1 cellular context compared by ENCODE assay signal in the genomic region with DNA sequence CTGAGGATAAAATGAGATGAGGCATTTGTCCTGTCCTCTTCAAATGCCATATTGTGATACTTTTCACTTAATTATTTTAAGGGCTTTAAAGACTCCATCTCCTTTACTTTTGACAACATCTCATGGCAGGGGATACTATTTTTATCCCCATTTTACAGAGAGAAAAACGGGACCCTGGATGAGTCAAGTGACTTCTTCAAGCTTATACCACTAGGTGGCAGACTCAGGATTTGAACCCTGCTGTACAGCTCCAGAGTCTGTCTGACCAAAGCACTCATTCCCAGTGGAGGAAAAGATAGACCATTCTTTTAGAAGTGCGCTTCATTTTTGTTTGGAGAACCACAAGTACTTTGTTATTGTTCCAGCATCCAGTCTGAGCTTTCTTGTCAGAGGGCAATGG.
TF ChIP-seq lines count a peak whose summit lies in the region.

No MANE protein-coding gene starts in this region.

TF ChIP-seq in liver, 16 proteins besides CTCF, POLR2A, EP300 and RAD21 (continued from another document):
- TF ChIP-seq TAF1 (conservative IDR thresholded peaks at IDR 0.05) (no peak), NR2F2 (IDR thresholded peaks at IDR 0.05) (no peak)
